Comparison of ENCODE assay signal across 1 cellular context in the genomic region with DNA sequence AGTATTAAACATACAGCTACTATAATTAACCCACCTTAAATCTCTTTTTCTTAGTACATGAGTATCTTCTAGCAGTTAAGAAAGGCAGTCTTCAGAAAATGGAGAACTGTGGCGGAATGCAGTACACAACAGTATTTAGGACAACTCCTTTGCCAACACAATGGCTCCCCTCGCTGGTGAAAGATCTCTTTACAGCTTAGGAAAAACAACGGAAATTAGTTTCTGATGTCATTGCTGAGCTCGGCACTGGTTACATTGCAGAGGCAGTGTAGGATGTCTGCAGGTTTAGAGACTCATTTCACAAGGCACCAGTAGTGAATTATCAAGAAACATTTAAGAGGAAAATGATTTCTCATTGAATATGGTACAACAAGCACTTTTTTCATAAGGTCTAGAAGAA.
A peak's percentile ranks its signal among the peaks of the same experiment; 100 is the strongest.
TF ChIP-seq lines count a peak whose summit lies in the region.

No MANE protein-coding gene starts in this region.

TF ChIP-seq in HepG2, 621 proteins besides CTCF, POLR2A, EP300 and RAD21 (continued from another document):
- TF ChIP-seq SMC3 (IDR thresholded peaks at IDR 0.05; ENCODE audit: low read length) (peak; percentile 14; the same call in 1 of the 2 replicates), KLF15 (CRISPR knock-in tag; IDR thresholded peaks at IDR 0.05; ENCODE audit: borderline replicate concordance) (no peak), STAG1 (CRISPR knock-in tag; IDR thresholded peaks at IDR 0.05) (peak; percentile 65), ZNF446 (CRISPR knock-in tag; IDR thresholded peaks at IDR 0.05) (no peak), NFIC (IDR thresholded peaks at IDR 0.05; ENCODE audit: low read length) (no peak), MAFF (IDR thresholded peaks at IDR 0.05; ENCODE audit: low read depth, low read length) (peak; percentile 36; the same call in 1 of the 2 replicates), MAFK (conservative IDR thresholded peaks at IDR 0.05 in 1 of 2, IDR thresholded peaks at IDR 0.05 in 1 of 2; ENCODE audit: low read length in 2 of 2) (peak; percentile 33 to 50; a peak in 3 of 4 replicates), ZNF605 (CRISPR knock-in tag; IDR thresholded peaks at IDR 0.05) (no peak), JUND (CRISPR knock-in tag; IDR thresholded peaks at IDR 0.05) (no peak)
